9 cellular contexts compared by ENCODE assay signal in the genomic region with DNA sequence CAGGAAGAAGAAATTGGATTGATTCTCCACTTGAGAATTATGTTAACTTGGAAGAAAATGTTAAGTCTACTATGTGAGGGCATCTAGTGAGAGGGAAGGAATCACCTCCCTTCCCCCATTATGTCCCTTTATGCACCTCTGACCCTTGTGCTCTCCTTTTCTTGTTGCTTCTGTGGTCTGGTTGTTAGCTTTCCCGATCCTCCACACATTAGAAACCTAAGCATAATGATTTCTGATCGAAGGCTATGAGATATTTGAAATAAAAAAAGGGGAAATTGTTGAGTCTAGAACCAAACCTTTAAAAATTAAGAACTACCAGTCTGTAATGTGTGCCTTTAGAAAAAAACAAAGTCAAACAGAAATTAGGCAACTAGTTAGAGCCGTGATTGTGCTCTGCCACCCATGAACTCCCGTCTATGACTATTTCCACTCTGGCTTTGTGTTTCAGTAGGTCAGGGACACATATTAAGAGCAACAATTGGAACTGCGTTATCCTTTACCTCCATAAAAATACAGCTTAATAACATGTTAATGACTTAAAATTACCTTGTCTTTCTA. TPM values are rescaled to one million over a fixed set of nuclear protein-coding genes. Genes with fewer than 3 reads are reported as not detected.
DNase-seq lines count a peak whose midpoint lies in the region; ATAC-seq and TF ChIP-seq lines count a peak whose summit lies in the region.
"Had no signal": no experiment of that assay in that cellular context is flagged by ENCODE, and none has a peak within 500 bp of the region (broad histone marks: within the 10 kb centered on the region; RNA-seq: fewer than 3 reads in every experiment).

No MANE protein-coding gene starts in this region.

- TF ChIP-seq CTCF in Caco-2 (IDR thresholded peaks at IDR 0.05; ENCODE audit: insufficient read depth in 1 of 2, low read depth in 1 of 2, low read length in 1 of 2, severe bottlenecking in 1 of 2, unreplicated experiment in 1 of 2), result no peak
- TF ChIP-seq CTCF in PC-9 (conservative IDR thresholded peaks at IDR 0.05), result no peak
- no peak for TF ChIP-seq CTCF in fibroblast of pulmonary artery (IDR thresholded peaks at IDR 0.05; ENCODE audit: low read length, missing control alignments)
- no peak for TF ChIP-seq CTCF in progenitor cell of endocrine pancreas (IDR thresholded peaks at IDR 0.05; ENCODE audit: unreplicated experiment)

- H3K36me3 Mint-ChIP-seq in Caco-2 (ENCODE audit: insufficient read depth, unreplicated experiment) (peaks cover 17% of the 10 kb centered on the region), progenitor cell of endocrine pancreas (ENCODE audit: insufficient read depth) (peaks cover 3% of the 10 kb centered on the region)
- H3K36me3 Mint-ChIP-seq in CD4-positive, alpha-beta memory T cell, result no peaks in the 10 kb centered on the region

- H3K4me3 Mint-ChIP-seq in Caco-2 (ENCODE audit: unreplicated experiment) (no peak overlapping the region), progenitor cell of endocrine pancreas (ENCODE audit: low read depth) (peak overlapping the region; percentile 98)
- H3K4me3 Mint-ChIP-seq in CD4-positive, alpha-beta memory T cell, result no peak overlapping the region
- H3K4me3 Mint-ChIP-seq: activated B cell treated with CpG ODN at 0.5 μM for 24 hours had no signal

- H3K27me3 ChIP-seq in Caco-2 (replicated peaks; ENCODE audit: control insufficient read depth, insufficient read depth, low read length) (no peaks in the 10 kb centered on the region), PC-9 (ENCODE audit: insufficient read depth, low read depth) (peaks cover 32% of the 10 kb centered on the region)
- H3K27me3 ChIP-seq in CD4-positive, alpha-beta memory T cell (ENCODE audit: insufficient read depth, low read length), result no peaks in the 10 kb centered on the region

- H3F3A ChIP-seq in PC-9 (ENCODE audit: insufficient read depth, low read depth), result no peaks in the 10 kb centered on the region

- H3K79me2 ChIP-seq in PC-9 (ENCODE audit: low read depth), result no peaks in the 10 kb centered on the region

- H2AFZ ChIP-seq in PC-9, result peak overlapping the region; percentile 87

- CTCF ChIA-PET in Caco-2 (lab: Charles Lee) (no interaction called here), PC-9 (lab: Charles Lee) (no interaction called here)
- CTCF ChIA-PET in CD4-positive, alpha-beta memory T cell (lab: Charles Lee; ENCODE audit: partially characterized antibody), result no interaction called here

- POLR2A ChIA-PET in Caco-2 (lab: Charles Lee) (no interaction called here), PC-9 (lab: Charles Lee; ENCODE audit: unreplicated experiment) (no interaction called here)
- POLR2A ChIA-PET in CD4-positive, alpha-beta memory T cell (lab: Charles Lee; ENCODE audit: partially characterized antibody), result no interaction called here

- H3K4me1 ChIP-seq in Caco-2 (peaks cover 45% of the 10 kb centered on the region), PC-9 (replicated peaks; ENCODE audit: insufficient read depth) (peaks cover 13% of the 10 kb centered on the region; the same call in 1 of the 2 replicates)
- no peaks in the 10 kb centered on the region for H3K4me1 ChIP-seq in CD4-positive, alpha-beta memory T cell (ENCODE audit: insufficient read depth, low read length)

- H3K27ac Mint-ChIP-seq in Caco-2 (ENCODE audit: unreplicated experiment), result peak overlapping the region; percentile 57
- H3K27ac Mint-ChIP-seq in progenitor cell of endocrine pancreas, result peak overlapping the region; percentile 96
- H3K27ac Mint-ChIP-seq in CD4-positive, alpha-beta memory T cell, result no peak overlapping the region
- H3K27ac Mint-ChIP-seq: activated B cell treated with CpG ODN at 0.5 μM for 24 hours had no signal

- no peaks in the 10 kb centered on the region for H3K9me2 ChIP-seq in PC-9 (ENCODE audit: insufficient read depth)

- H3K4me1 Mint-ChIP-seq in Caco-2 (ENCODE audit: low read depth, unreplicated experiment) (peaks cover 38% of the 10 kb centered on the region), progenitor cell of endocrine pancreas (ENCODE audit: low read depth) (peaks cover 48% of the 10 kb centered on the region)
- H3K4me1 Mint-ChIP-seq in CD4-positive, alpha-beta memory T cell, result peaks cover 0 to 14% (median under 1%) of the 10 kb centered on the region in 4 donors
- H3K4me1 Mint-ChIP-seq: activated B cell treated with CpG ODN at 0.5 μM for 24 hours had no signal

- no peak overlapping the region for H3K4me3 ChIP-seq in Caco-2 (ENCODE audit: low read depth, low read length)
- peak overlapping the region; percentile 58; the same call in 1 of the 2 replicates for H3K4me3 ChIP-seq in PC-9
- H3K4me3 ChIP-seq in fibroblast of pulmonary artery (replicated peaks; ENCODE audit: low read depth, low read length), result peak overlapping the region; percentile 81
- no peak overlapping the region for H3K4me3 ChIP-seq in CD4-positive, alpha-beta memory T cell (ENCODE audit: low read length in 2 of 2)

- H3K9me3 ChIP-seq in Caco-2 (no peaks in the 10 kb centered on the region; the same call in 1 of the 2 replicates), PC-9 (ENCODE audit: insufficient read depth, low read depth) (no peaks in the 10 kb centered on the region)
- no peaks in the 10 kb centered on the region for H3K9me3 ChIP-seq in CD4-positive, alpha-beta memory T cell (ENCODE audit: control insufficient read depth in 1 of 2, low read length in 2 of 2)

- no peaks in the 10 kb centered on the region for H3K36me3 ChIP-seq in Caco-2 (ENCODE audit: control insufficient read depth, insufficient read depth, low read length)
- H3K36me3 ChIP-seq in PC-9 (ENCODE audit: low read depth), result no peaks in the 10 kb centered on the region
- H3K36me3 ChIP-seq in CD4-positive, alpha-beta memory T cell (ENCODE audit: insufficient read depth, low read length), result no peaks in the 10 kb centered on the region

- H3K27ac ChIP-seq in PC-9, result no peak overlapping the region
- no peak overlapping the region for H3K27ac ChIP-seq in CD4-positive, alpha-beta memory T cell (ENCODE audit: low read depth, low read length)

- peaks cover 31% of the 10 kb centered on the region for H3K9me3 Mint-ChIP-seq in Caco-2 (ENCODE audit: unreplicated experiment)
- peaks cover 3% of the 10 kb centered on the region for H3K9me3 Mint-ChIP-seq in progenitor cell of endocrine pancreas (ENCODE audit: low read depth)
- H3K9me3 Mint-ChIP-seq in CD4-positive, alpha-beta memory T cell, result peaks cover 0 to 9% (median 5%) of the 10 kb centered on the region in 8 donors
- H3K9me3 Mint-ChIP-seq: activated B cell treated with CpG ODN at 0.5 μM for 24 hours had no signal

- no peak for ATAC-seq in HG03139 (IDR thresholded peaks at IDR 0.05; ENCODE audit: unreplicated experiment)
- no peak for ATAC-seq in HG03025 (IDR thresholded peaks at IDR 0.05; ENCODE audit: low FRiP score, unreplicated experiment)
- ATAC-seq in HG02610 (IDR thresholded peaks at IDR 0.05; ENCODE audit: unreplicated experiment), result no peak

- intact Hi-C loops in Caco-2 (cut with micrococcal nuclease; ENCODE audit: unreplicated experiment) (no loop called here), PC-9 (cut with micrococcal nuclease; ENCODE audit: unreplicated experiment) (no loop called here)
- intact Hi-C loops in CD4-positive, alpha-beta memory T cell (cut with micrococcal nuclease), result no loop called here

- DNase-seq in Caco-2, result no peak
- no peak for DNase-seq in PC-9
- DNase-seq in fibroblast of pulmonary artery (ENCODE audit: low read depth), result no peak
- no peak for DNase-seq in progenitor cell of endocrine pancreas (ENCODE audit: low spot score, unreplicated experiment)
- DNase-seq in CD4-positive, alpha-beta memory T cell, result no peak
- DNase-seq: activated B cell treated with CpG ODN at 0.5 μM for 24 hours had no signal

- no TSS peak for BruUV-seq in Caco-2 (replicated peaks; lab: Mats Ljungman, UMichigan)
- BruUV-seq in PC-9 (replicated peaks; lab: Mats Ljungman, UMichigan), result no TSS peak

- H3K4me2 ChIP-seq in PC-9, result peak overlapping the region; percentile 72

- no peaks in the 10 kb centered on the region for H3K27me3 Mint-ChIP-seq in Caco-2 (ENCODE audit: insufficient read depth, unreplicated experiment)
- no peaks in the 10 kb centered on the region for H3K27me3 Mint-ChIP-seq in progenitor cell of endocrine pancreas
- H3K27me3 Mint-ChIP-seq in CD4-positive, alpha-beta memory T cell, result peaks cover 26 to 30% of the 10 kb centered on the region in 2 donors

- no peaks in the 10 kb centered on the region for H4K20me1 ChIP-seq in PC-9 (ENCODE audit: insufficient read depth)

RNA-seq across cellular contexts. Expression of a gene that starts 0.5 kb away (rescaled TPM):
- total RNA-seq in Caco-2 (2022), result 0.07 and 0.16 TPM in 2 replicates
- total RNA-seq in PC-9 (2021), result not detected in 2 replicates
- total RNA-seq in progenitor cell of endocrine pancreas, result 48.4 and 50.3 TPM in 2 replicates
- total RNA-seq in CD4-positive, alpha-beta memory T cell, result not detected
- not detected for polyA plus RNA-seq in CD4-positive, alpha-beta memory T cell
- total RNA-seq: activated B cell treated with CpG ODN at 0.5 μM for 24 hours had no signal

Comparison
In these comparisons a context has a peak if more than half of its experiments do, and no peak if none do; other contexts are left out.
1. H3K4me3 ChIP-seq: peak in PC-9 (single experiment) and fibroblast of pulmonary artery (single experiment); none in Caco-2 (single experiment) and CD4-positive, alpha-beta memory T cell (0 of 2).
2. H3K27ac Mint-ChIP-seq: peak in Caco-2 (single experiment) and progenitor cell of endocrine pancreas (single experiment); none in CD4-positive, alpha-beta memory T cell (0 of 7).
3. RNA of a gene that starts 0.5 kb away (total RNA-seq): 48.4 to 50.3 TPM in progenitor cell of endocrine pancreas; 0.07 to 0.16 TPM in Caco-2, not detected in PC-9 and not detected in CD4-positive, alpha-beta memory T cell; every median in the first group is over 10 times any median in the second.